Comparison of ENCODE assay signal across 31 cellular contexts in the genomic region with DNA sequence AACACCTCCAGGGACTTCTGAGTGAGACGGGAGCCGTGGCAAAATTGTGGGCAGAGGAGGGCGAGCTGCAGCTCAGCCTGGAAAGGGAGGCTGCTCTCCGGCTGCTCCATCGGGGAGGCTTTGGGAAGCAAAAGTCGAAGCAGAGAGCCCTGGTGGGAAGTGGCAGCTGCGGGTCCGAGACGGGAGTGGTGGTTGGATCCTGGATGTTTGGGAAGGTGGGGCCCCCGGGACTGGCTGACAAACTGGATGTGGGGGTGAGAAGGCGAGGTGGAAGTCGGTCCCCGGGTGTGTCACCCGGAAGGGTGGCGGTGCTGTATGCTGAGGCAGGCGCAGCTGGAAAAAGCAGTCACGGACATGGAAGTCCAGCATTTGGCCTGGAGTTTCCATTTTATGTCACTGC. TPM values are rescaled to one million over a fixed set of nuclear protein-coding genes. Genes with fewer than 3 reads are reported as not detected.
DNase-seq lines count a peak whose midpoint lies in the region; ATAC-seq and TF ChIP-seq lines count a peak whose summit lies in the region.
"Had no signal": no experiment of that assay in that cellular context is flagged by ENCODE, and none has a peak within 500 bp of the region (broad histone marks: within the 10 kb centered on the region; RNA-seq: fewer than 3 reads in every experiment).

No MANE protein-coding gene starts in this region.

- H2AFZ ChIP-seq in GM23338 = no peak overlapping the region

- H3K9me2 ChIP-seq in GM23338 (ENCODE audit: insufficient read depth) = no peaks in the 10 kb centered on the region

- TF ChIP-seq POLR2A in sigmoid colon (IDR thresholded peaks at IDR 0.05) = no peak

- H3K4me3 Mint-ChIP-seq in GM23338 = no peak overlapping the region
- H3K4me3 Mint-ChIP-seq: endodermal cell; stimulated activated memory B cell treated with anti-CD40 and anti-IgM and Interleukin-4, amounts not matched to agents 10 μg/mL and 1 μg/mL and 100 μg/mL, for 72 hours had no signal

- H3K4me2 ChIP-seq in GM23338 = no peak overlapping the region
- H3K4me2 ChIP-seq: smooth muscle cell had no signal

- H3K4me1 ChIP-seq in GM23338 (ENCODE audit: insufficient read depth) (no peaks in the 10 kb centered on the region), sigmoid colon (peaks cover 0 to 3% (median 0%) of the 10 kb centered on the region in 4 donors), HAP-1 (no peaks in the 10 kb centered on the region)
- H3K4me1 ChIP-seq: BE2C, breast epithelium, gastroesophageal sphincter, psoas muscle had no signal

- H3K36me3 Mint-ChIP-seq in activated naive CD4-positive, alpha-beta T cell treated with anti-CD3 and anti-CD28 coated beads, Interleukin-2, amount 50 U/mL, for 72 hours = no peaks in the 10 kb centered on the region
- no peaks in the 10 kb centered on the region for H3K36me3 Mint-ChIP-seq in GM23338 (ENCODE audit: low read depth)

- H3K27me3 ChIP-seq in GM23338 (ENCODE audit: insufficient read depth) (no peaks in the 10 kb centered on the region), sigmoid colon (peaks cover 0 to 28% (median 14%) of the 10 kb centered on the region in 3 donors), HAP-1 (ENCODE audit: low read depth) (no peaks in the 10 kb centered on the region)
- H3K27me3 ChIP-seq: BE2C, testis had no signal

- H3K27ac Mint-ChIP-seq in activated naive CD4-positive, alpha-beta T cell treated with anti-CD3 and anti-CD28 coated beads, Interleukin-2, amount 50 U/mL, for 72 hours = peak overlapping the region; percentile 72 to 91
- peak overlapping the region; percentile 7; the same call in 1 of the 2 replicates for H3K27ac Mint-ChIP-seq in GM23338
- H3K27ac Mint-ChIP-seq: endodermal cell; stimulated activated memory B cell treated with anti-CD40 and anti-IgM and Interleukin-4, amounts not matched to agents 10 μg/mL and 1 μg/mL and 100 μg/mL, for 72 hours had no signal

- H3K9me3 Mint-ChIP-seq in activated naive CD4-positive, alpha-beta T cell treated with anti-CD3 and anti-CD28 coated beads, Interleukin-2, amount 50 U/mL, for 72 hours = no peaks in the 10 kb centered on the region
- H3K9me3 Mint-ChIP-seq in GM23338 = no peaks in the 10 kb centered on the region; the same call in 2 of the 3 replicates
- H3K9me3 Mint-ChIP-seq: endodermal cell; stimulated activated memory B cell treated with anti-CD40 and anti-IgM and Interleukin-4, amounts not matched to agents 10 μg/mL and 1 μg/mL and 100 μg/mL, for 72 hours had no signal

- H3K4me3 ChIP-seq in GM23338 (no peak overlapping the region), sigmoid colon (no peak overlapping the region), HAP-1 (no peak overlapping the region)
- H3K4me3 ChIP-seq: breast epithelium, esophagus squamous epithelium, gastroesophageal sphincter, psoas muscle, smooth muscle cell, testis had no signal

- H3K79me2 ChIP-seq in GM23338 (replicated peaks; ENCODE audit: insufficient read depth) = no peaks in the 10 kb centered on the region

- no peak for ATAC-seq in activated naive CD4-positive, alpha-beta T cell treated with anti-CD3 and anti-CD28 coated beads, Interleukin-2, amount 50 U/mL, for 72 hours
- no peak for ATAC-seq in GM23338
- ATAC-seq: activated CD4-positive, CD25-positive, alpha-beta regulatory T cell treated with anti-CD3 and anti-CD28 coated beads, Interleukin-2, amount 50 U/mL, for 24 hours; stimulated activated memory B cell treated with anti-CD40 and anti-IgM and Interleukin-4, amounts not matched to agents 10 μg/mL and 1 μg/mL and 100 μg/mL, for 72 hours had no signal

- DNase-seq in activated naive CD4-positive, alpha-beta T cell treated with anti-CD3 and anti-CD28 coated beads, Interleukin-2, amount 50 U/mL, for 72 hours (ENCODE audit: low spot score in 2 of 2) = no peak
- no peak for DNase-seq in activated naive CD4-positive, alpha-beta T cell treated with Interleukin-2 at 50 U/mL for 16 hours
- DNase-seq in GM23338 (ENCODE audit: low spot score) (no peak), sigmoid colon (peak; percentile 47), HAP-1 (ENCODE audit: low spot score in 2 of 2) (no peak), NOMO-1 (lab: John Stamatoyannopoulos, UW; ENCODE audit: unreplicated experiment in 2 of 2) (no peak), RKO (ENCODE audit: low spot score) (no peak)
- DNase-seq: BE2C, COR-L47, cortex of kidney, endodermal cell, esophagus squamous epithelium, GF-D8, KG1, mammary epithelial cell, MM.1S, NCI-H1417, NCI-H2081 treated with DMSO at 0.1 percent for 48 hours, NCI-H446, nucleus accumbens, OCI-M1, SHP77 treated with DMSO at 0.1 percent for 48 hours, SW 1271 had no signal

- peaks cover 3% of the 10 kb centered on the region for H3K27me3 Mint-ChIP-seq in GM23338 (ENCODE audit: insufficient read depth, low read depth, poor library complexity)
- H3K27me3 Mint-ChIP-seq: stimulated activated memory B cell treated with anti-CD40 and anti-IgM and Interleukin-4, amounts not matched to agents 10 μg/mL and 1 μg/mL and 100 μg/mL, for 72 hours had no signal

- in situ Hi-C loops in HAP-1 (cut with MboI; ENCODE audit: low sequenced_read_pairs) = no loop called here

- WGBS in sigmoid colon, 2 donors = 62 to 84% methylated on average over 17 of the region's 17 CpGs

- TF ChIP-seq CTCF in GM23338 (conservative IDR thresholded peaks at IDR 0.05; ENCODE audit: low read depth in 2 of 2) (no peak), sigmoid colon (IDR thresholded peaks at IDR 0.05) (no peak)

- H3K27ac ChIP-seq in GM23338 (ENCODE audit: low read depth) = no peak overlapping the region
- H3K27ac ChIP-seq in cingulate gyrus (ENCODE audit: low read depth, low read length) = peak overlapping the region; percentile 47
- H3K27ac ChIP-seq in sigmoid colon = no peak overlapping the region
- H3K27ac ChIP-seq: gastroesophageal sphincter, psoas muscle had no signal

- H3F3A ChIP-seq in GM23338 (replicated peaks; ENCODE audit: low read depth) = no peaks in the 10 kb centered on the region

- H4K20me1 ChIP-seq in GM23338 (replicated peaks; ENCODE audit: insufficient read depth) = no peaks in the 10 kb centered on the region

- intact Hi-C loops in sigmoid colon (cut with DNase I) = no loop called here

- no peaks in the 10 kb centered on the region for H3K9me3 ChIP-seq in sigmoid colon
- no peaks in the 10 kb centered on the region for H3K9me3 ChIP-seq in HAP-1
- H3K9me3 ChIP-seq: BE2C, breast epithelium, esophagus squamous epithelium, gastroesophageal sphincter, psoas muscle, testis had no signal

- TF ChIP-seq EP300 in sigmoid colon (IDR thresholded peaks at IDR 0.05) = no peak

- peaks cover 2% of the 10 kb centered on the region; the same call in 1 of the 3 replicates for H3K4me1 Mint-ChIP-seq in GM23338
- H3K4me1 Mint-ChIP-seq: endodermal cell had no signal

- H3K36me3 ChIP-seq in GM23338 (ENCODE audit: insufficient read depth) = no peaks in the 10 kb centered on the region
- no peaks in the 10 kb centered on the region for H3K36me3 ChIP-seq in sigmoid colon
- H3K36me3 ChIP-seq in HAP-1 (replicated peaks) = no peaks in the 10 kb centered on the region
- H3K36me3 ChIP-seq: BE2C, breast epithelium, esophagus squamous epithelium had no signal

TF ChIP-seq in GM23338, 12 proteins besides CTCF, POLR2A, EP300 and RAD21 (continues in another document):
- TF ChIP-seq CREB1 (CRISPR knock-in tag; IDR thresholded peaks at IDR 0.05; ENCODE audit: low read depth) = no peak
- TF ChIP-seq, protein P1, sequence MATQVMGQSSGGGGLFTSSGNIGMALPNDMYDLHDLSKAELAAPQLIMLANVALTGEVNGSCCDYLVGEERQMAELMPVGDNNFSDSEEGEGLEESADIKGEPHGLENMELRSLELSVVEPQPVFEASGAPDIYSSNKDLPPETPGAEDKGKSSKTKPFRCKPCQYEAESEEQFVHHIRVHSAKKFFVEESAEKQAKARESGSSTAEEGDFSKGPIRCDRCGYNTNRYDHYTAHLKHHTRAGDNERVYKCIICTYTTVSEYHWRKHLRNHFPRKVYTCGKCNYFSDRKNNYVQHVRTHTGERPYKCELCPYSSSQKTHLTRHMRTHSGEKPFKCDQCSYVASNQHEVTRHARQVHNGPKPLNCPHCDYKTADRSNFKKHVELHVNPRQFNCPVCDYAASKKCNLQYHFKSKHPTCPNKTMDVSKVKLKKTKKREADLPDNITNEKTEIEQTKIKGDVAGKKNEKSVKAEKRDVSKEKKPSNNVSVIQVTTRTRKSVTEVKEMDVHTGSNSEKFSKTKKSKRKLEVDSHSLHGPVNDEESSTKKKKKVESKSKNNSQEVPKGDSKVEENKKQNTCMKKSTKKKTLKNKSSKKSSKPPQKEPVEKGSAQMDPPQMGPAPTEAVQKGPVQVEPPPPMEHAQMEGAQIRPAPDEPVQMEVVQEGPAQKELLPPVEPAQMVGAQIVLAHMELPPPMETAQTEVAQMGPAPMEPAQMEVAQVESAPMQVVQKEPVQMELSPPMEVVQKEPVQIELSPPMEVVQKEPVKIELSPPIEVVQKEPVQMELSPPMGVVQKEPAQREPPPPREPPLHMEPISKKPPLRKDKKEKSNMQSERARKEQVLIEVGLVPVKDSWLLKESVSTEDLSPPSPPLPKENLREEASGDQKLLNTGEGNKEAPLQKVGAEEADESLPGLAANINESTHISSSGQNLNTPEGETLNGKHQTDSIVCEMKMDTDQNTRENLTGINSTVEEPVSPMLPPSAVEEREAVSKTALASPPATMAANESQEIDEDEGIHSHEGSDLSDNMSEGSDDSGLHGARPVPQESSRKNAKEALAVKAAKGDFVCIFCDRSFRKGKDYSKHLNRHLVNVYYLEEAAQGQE (IDR thresholded peaks at IDR 0.05; ENCODE audit: unreplicated experiment) = no peak
- TF ChIP-seq POLR2AphosphoS5 (IDR thresholded peaks at IDR 0.05; ENCODE audit: low read depth) = no peak

RNA-seq across cellular contexts. Expression of a gene that starts 52.1 kb away (rescaled TPM):
- total RNA-seq in activated naive CD4-positive, alpha-beta T cell treated with anti-CD3 and anti-CD28 coated beads, Interleukin-2, amount 50 U/mL, for 72 hours = 100 to 1,000 TPM; 214 to 334 TPM
- total RNA-seq in GM23338 (2014; rRNA removed; shearing (Covaris generic)) = 3.7 and 5.1 TPM in 2 replicates
- polyA plus RNA-seq in GM23338 (2016; fragmentation: Nextera tagmentation; extraction: Ambion mirVana) (2.1 and 3.0 TPM in 2 replicates), sigmoid colon (10 to 100 TPM in 1 of 3 donors, 1 to 10 TPM in 2; 3.0 to 23.5 (median 4.9) TPM)
- total RNA-seq in sigmoid colon = 1 to 10 TPM; 6.8 to 9.0 (median 7.7) TPM

Comparison
In these comparisons a context has a peak if more than half of its experiments do, and no peak if none do; other contexts are left out.
1. RNA of a gene that starts 52.1 kb away (total RNA-seq): 214 to 334 TPM in activated naive CD4-positive, alpha-beta T cell treated with anti-CD3 and anti-CD28 coated beads, Interleukin-2, amount 50 U/mL, for 72 hours; 6.8 to 9.0 TPM in sigmoid colon and 3.7 to 5.1 TPM in GM23338; every median in the first group is over 10 times any median in the second.